ENCODE assay signal across 18 cellular contexts in the genomic region with DNA sequence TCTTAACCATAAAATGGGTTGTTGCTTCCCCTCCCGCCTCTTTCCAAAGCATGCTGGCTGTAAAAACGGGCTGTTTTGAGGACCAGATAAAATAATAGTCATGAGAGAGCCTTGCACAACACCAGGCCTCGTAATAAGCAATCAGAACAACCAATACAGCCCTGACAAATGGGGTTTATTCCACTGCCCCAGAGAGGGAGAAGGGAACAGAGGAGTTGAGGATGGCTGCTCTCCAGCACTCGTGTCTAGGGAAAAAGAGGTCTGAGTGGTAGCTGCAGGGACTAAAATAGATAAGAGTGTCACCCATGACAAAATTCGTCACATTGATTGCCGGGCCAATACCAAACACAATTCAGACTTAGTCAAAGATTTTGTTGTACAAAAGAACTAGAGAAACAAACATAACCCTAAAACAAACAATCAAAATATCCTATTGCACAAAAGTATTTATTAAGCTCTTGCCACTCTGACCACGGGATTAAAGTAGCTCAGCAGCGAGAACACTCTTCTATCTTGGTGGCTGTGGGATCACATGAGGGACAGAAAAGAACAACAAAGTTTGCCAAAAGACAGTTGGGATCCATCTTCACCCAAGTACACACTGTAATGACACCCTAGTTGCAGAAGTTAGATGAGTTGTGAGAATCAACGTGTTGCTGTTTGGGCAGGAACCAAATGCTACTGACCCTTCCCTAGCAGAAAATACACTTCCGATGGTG.
DNase-seq lines count a peak whose midpoint lies in the region; ATAC-seq and TF ChIP-seq lines count a peak whose summit lies in the region.
"Had no signal": no experiment of that assay in that cellular context is flagged by ENCODE, and none has a peak within 500 bp of the region (broad histone marks: within the 10 kb centered on the region; RNA-seq: fewer than 3 reads in every experiment).

No MANE protein-coding gene starts in this region.

- TF ChIP-seq CTCF in left lung (IDR thresholded peaks at IDR 0.05) = no peak

- ATAC-seq in T-helper 17 cell = no peak
- no peak for ATAC-seq in effector memory CD8-positive, alpha-beta T cell (replicated peaks)
- peak; percentile 51 for ATAC-seq in left lung
- ATAC-seq in GM19324 (IDR thresholded peaks at IDR 0.05; ENCODE audit: low FRiP score, unreplicated experiment) = no peak
- ATAC-seq in HG03378 (IDR thresholded peaks at IDR 0.05; ENCODE audit: unreplicated experiment) = no peak

- peaks cover 37% of the 10 kb centered on the region for H3K4me1 Mint-ChIP-seq in T-helper 17 cell
- peaks cover 43 to 62% of the 10 kb centered on the region in 2 donors for H3K4me1 Mint-ChIP-seq in effector memory CD8-positive, alpha-beta T cell (ENCODE audit: low read depth in 2 of 2)
- H3K4me1 Mint-ChIP-seq in T-helper 2 cell treated with Interferon-gamma antibody and Interleukin-4, amounts not matched to agents 5 μg/mL and 100 μg/mL, for 36 hours (ENCODE audit: low read depth) = peaks cover 20% of the 10 kb centered on the region

- no peak overlapping the region for H3K4me3 ChIP-seq in left lung
- peak overlapping the region in 2 of 3 donors; percentile 7 to 8 for H3K4me3 ChIP-seq in skeletal muscle tissue (ENCODE audit: low read length in 3 of 3)
- H3K4me3 ChIP-seq: sigmoid colon had no signal

- no peak for DNase-seq in T-helper 17 cell
- DNase-seq in effector memory CD8-positive, alpha-beta T cell = no peak
- no peak for DNase-seq in left lung
- no peak for DNase-seq in T-helper 2 cell treated with Interferon-gamma antibody and Interleukin-4, amounts not matched to agents 5 μg/mL and 100 μg/mL, for 36 hours (ENCODE audit: low spot score)
- DNase-seq: activated B cell treated with CpG ODN at 0.5 μM for 24 hours, activated gamma-delta T cell treated with Interleukin-2 at 50 U/mL for 16 hours, AML-193, Caco-2, cortex of kidney, KG1, NCI-H1048, NCI-H2081 treated with DMSO at 0.1 percent for 48 hours, NCI-H510A treated with DMSO at 0.1 percent for 48 hours, nucleus accumbens, sigmoid colon had no signal

- H3K27me3 ChIP-seq in left lung = no peaks in the 10 kb centered on the region
- H3K27me3 ChIP-seq in skeletal muscle tissue (ENCODE audit: control insufficient read depth in 3 of 3, insufficient read depth in 3 of 3, low read length in 3 of 3) = no peaks in the 10 kb centered on the region
- H3K27me3 ChIP-seq: sigmoid colon had no signal

- intact Hi-C loops in left lung (cut with DNase I) = no loop called here

- H3K9ac ChIP-seq in skeletal muscle tissue (ENCODE audit: low read depth in 1 of 3, low read length in 3 of 3) = peak overlapping the region in 2 of 3 donors; percentile 1 to 41

- H3K4me3 Mint-ChIP-seq in T-helper 17 cell = no peak overlapping the region
- H3K4me3 Mint-ChIP-seq in effector memory CD8-positive, alpha-beta T cell = no peak overlapping the region
- no peak overlapping the region for H3K4me3 Mint-ChIP-seq in T-helper 2 cell treated with Interferon-gamma antibody and Interleukin-4, amounts not matched to agents 5 μg/mL and 100 μg/mL, for 36 hours
- H3K4me3 Mint-ChIP-seq: activated B cell treated with CpG ODN at 0.5 μM for 24 hours had no signal

- H3K36me3 ChIP-seq in left lung (no peaks in the 10 kb centered on the region), skeletal muscle tissue (ENCODE audit: control insufficient read depth in 3 of 3, insufficient read depth in 3 of 3, low read length in 3 of 3) (no peaks in the 10 kb centered on the region)
- H3K36me3 ChIP-seq: sigmoid colon had no signal

- H3K4me1 ChIP-seq in left lung (peaks cover 0 to 8% of the 10 kb centered on the region in 2 donors), skeletal muscle tissue (ENCODE audit: control insufficient read depth in 3 of 3, insufficient read depth in 3 of 3, low read length in 3 of 3) (peaks cover 17 to 45% (median 37%) of the 10 kb centered on the region in 3 donors)
- H3K4me1 ChIP-seq: Caco-2 had no signal

- H3K9me3 ChIP-seq in T-helper 17 cell (ENCODE audit: control insufficient read depth, low read length, poor library complexity, severe bottlenecking) = no peaks in the 10 kb centered on the region
- H3K9me3 ChIP-seq in left lung = no peaks in the 10 kb centered on the region
- H3K9me3 ChIP-seq in skeletal muscle tissue (ENCODE audit: control insufficient read depth in 3 of 3, low read length in 3 of 3) = no peaks in the 10 kb centered on the region
- H3K9me3 ChIP-seq: Caco-2, sigmoid colon had no signal

- no peaks in the 10 kb centered on the region for H3K9me3 Mint-ChIP-seq in effector memory CD8-positive, alpha-beta T cell
- H3K9me3 Mint-ChIP-seq in T-helper 2 cell treated with Interferon-gamma antibody and Interleukin-4, amounts not matched to agents 5 μg/mL and 100 μg/mL, for 36 hours = no peaks in the 10 kb centered on the region
- H3K9me3 Mint-ChIP-seq: activated B cell treated with CpG ODN at 0.5 μM for 24 hours had no signal

- no peak overlapping the region for H3K27ac ChIP-seq in left lung
- peak overlapping the region; percentile 78 for H3K27ac ChIP-seq in skeletal muscle tissue (ENCODE audit: low read depth, low read length)

- H3K27ac Mint-ChIP-seq in T-helper 17 cell = peak overlapping the region; percentile 47
- peak overlapping the region; percentile 1 to 34 for H3K27ac Mint-ChIP-seq in effector memory CD8-positive, alpha-beta T cell
- no peak overlapping the region for H3K27ac Mint-ChIP-seq in T-helper 2 cell treated with Interferon-gamma antibody and Interleukin-4, amounts not matched to agents 5 μg/mL and 100 μg/mL, for 36 hours
- H3K27ac Mint-ChIP-seq: activated B cell treated with CpG ODN at 0.5 μM for 24 hours had no signal

- H3K36me3 Mint-ChIP-seq in T-helper 17 cell (ENCODE audit: low read depth) = peaks cover 2% of the 10 kb centered on the region
- no peaks in the 10 kb centered on the region for H3K36me3 Mint-ChIP-seq in effector memory CD8-positive, alpha-beta T cell (ENCODE audit: insufficient read depth)
- peaks cover 7% of the 10 kb centered on the region for H3K36me3 Mint-ChIP-seq in T-helper 2 cell treated with Interferon-gamma antibody and Interleukin-4, amounts not matched to agents 5 μg/mL and 100 μg/mL, for 36 hours (ENCODE audit: low read depth)

- no peaks in the 10 kb centered on the region for H3K27me3 Mint-ChIP-seq in T-helper 17 cell
- H3K27me3 Mint-ChIP-seq in effector memory CD8-positive, alpha-beta T cell = no peaks in the 10 kb centered on the region
- no peaks in the 10 kb centered on the region for H3K27me3 Mint-ChIP-seq in T-helper 2 cell treated with Interferon-gamma antibody and Interleukin-4, amounts not matched to agents 5 μg/mL and 100 μg/mL, for 36 hours (ENCODE audit: low read depth)
- H3K27me3 Mint-ChIP-seq: activated B cell treated with CpG ODN at 0.5 μM for 24 hours had no signal

Comparison
In these comparisons a context has a peak if more than half of its experiments do, and no peak if none do; other contexts are left out.
1. H3K4me3 ChIP-seq: peak in skeletal muscle tissue (2 of 3); none in left lung (0 of 2).